In genomic region chr2:213152065-213152794, GRCh38 we compare ENCODE assay signal across 7 cellular contexts. TPM values are rescaled to one million over a fixed set of nuclear protein-coding genes. Genes with fewer than 3 reads are reported as not detected.
DNase-seq lines count a peak whose midpoint lies in the region; ATAC-seq and TF ChIP-seq lines count a peak whose summit lies in the region.

No MANE protein-coding gene starts in this region.

- peak overlapping the region; percentile 68 for H3K4me3 ChIP-seq in choroid plexus epithelial cell (ENCODE audit: low read depth, low read length)

- TF ChIP-seq CTCF in choroid plexus epithelial cell (conservative IDR thresholded peaks at IDR 0.05; ENCODE audit: low read depth, low read length) = peak; percentile 53

- peak; percentile 16 for ATAC-seq in GM19467 (IDR thresholded peaks at IDR 0.05; ENCODE audit: unreplicated experiment)

- DNase-seq in ELR (ENCODE audit: low read depth) (peak; percentile 81), HPDE6-E6E7 (ENCODE audit: extremely low spot score) (peak; percentile 50), SK-N-DZ (ENCODE audit: low spot score) (peak; percentile 50), choroid plexus epithelial cell (ENCODE audit: low read depth) (peak; percentile 91), kidney glomerular epithelial cell (lab: John Stamatoyannopoulos, UW) (peak; percentile 63)
- peak; percentile 12 for DNase-seq in stimulated activated CD4-positive, alpha-beta T cell treated with anti-CD3 and anti-CD28 coated beads, Interleukin-1b, Interleukin-23, amount 100 ng/mL, for 48 hours

RNA-seq across cellular contexts. Expression of gene IKZF2, which starts 0.8 kb away (rescaled TPM):
- 0.58 and 0.68 TPM in 2 replicates for polyA plus RNA-seq in SK-N-DZ (2014; cell fraction: cytosol; rRNA removed)
- polyA plus RNA-seq in SK-N-DZ (2014; cell fraction: nucleus; rRNA removed) = 0.92 and 1.3 TPM in 2 replicates

Comparison
In these comparisons a context has a peak if more than half of its experiments do, and no peak if none do; other contexts are left out.
1. Peak in every context shown above with its lines: DNase-seq, ATAC-seq and H3K4me3 ChIP-seq.
2. DNase-seq: peak in every context shown above with its lines; median percentile 91 in choroid plexus epithelial cell; 81 in ELR; 63 in kidney glomerular epithelial cell; 50 in HPDE6-E6E7; 50 in SK-N-DZ; 12 in stimulated activated CD4-positive, alpha-beta T cell treated with anti-CD3 and anti-CD28 coated beads, Interleukin-1b, Interleukin-23, amount 100 ng/mL, for 48 hours.